ENCODE assay signal across 9 cellular contexts in the genomic region with DNA sequence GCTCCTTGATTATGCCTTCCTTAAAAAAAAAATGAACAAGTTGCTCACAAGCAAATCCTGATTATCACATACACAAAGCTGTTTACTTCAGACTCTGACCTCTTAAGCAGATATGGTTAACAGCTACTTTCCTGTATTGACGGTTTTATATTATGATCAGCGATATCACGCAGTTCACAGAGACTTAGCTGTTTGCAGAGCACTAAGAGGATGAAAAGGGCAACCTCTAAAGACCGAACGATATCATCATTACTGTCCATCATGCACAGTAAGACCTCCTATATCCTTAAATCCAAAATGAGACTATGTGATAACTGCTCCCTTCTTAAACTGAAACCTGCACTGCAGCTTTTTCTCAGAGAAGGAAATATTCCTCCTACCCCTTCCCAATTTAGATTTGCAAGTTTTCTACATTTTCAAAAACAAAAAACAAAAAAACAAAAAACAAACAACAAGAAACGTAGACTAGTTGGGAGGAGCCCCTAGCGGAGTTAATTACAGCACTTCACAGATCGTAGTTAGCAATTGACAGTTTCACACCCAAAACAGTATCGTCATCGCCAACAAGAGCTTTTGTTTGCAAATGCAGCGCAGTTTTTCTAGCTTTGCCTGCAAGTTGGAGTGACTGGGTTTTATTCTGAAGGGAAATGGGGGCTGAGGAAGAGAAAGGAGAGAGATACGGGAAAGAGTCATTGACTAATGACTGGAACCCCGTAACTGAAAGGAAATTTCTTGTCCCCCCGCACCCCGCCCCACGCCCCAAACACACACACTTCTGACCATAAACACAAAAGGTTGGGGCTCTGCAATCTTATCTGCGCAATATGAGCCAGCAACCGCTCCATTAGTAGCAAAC. TPM values are rescaled to one million over a fixed set of nuclear protein-coding genes. Genes with fewer than 3 reads are reported as not detected.
DNase-seq lines count a peak whose midpoint lies in the region; ATAC-seq, FAIRE-seq and TF ChIP-seq lines count a peak whose summit lies in the region.
"Had no signal": no experiment of that assay in that cellular context is flagged by ENCODE, and none has a peak within 500 bp of the region (broad histone marks: within the 10 kb centered on the region; RNA-seq: fewer than 3 reads in every experiment).

No MANE protein-coding gene starts in this region.

- WGBS in HepG2 (ENCODE audit: low lambda C conversion rate), result 4% methylated on average over 18 of the region's 18 CpGs

- H3K27me3 Mint-ChIP-seq in stimulated activated naive B cell treated with anti-CD40 and anti-IgM and Interleukin-4, amounts not matched to agents 10 μg/mL and 1 μg/mL and 100 μg/mL, for 72 hours, result no peaks in the 10 kb centered on the region

- 0 out of 4 replicates have a peak, but pooled peaks of 1 of the 2 experiments have one; percentile 9 for TF ChIP-seq POLR2A in HepG2 (IDR thresholded peaks at IDR 0.05; ENCODE audit: insufficient read depth in 1 of 2, low read depth in 2 of 2, low read length in 2 of 2)

- TF ChIP-seq EP300 in HepG2 (IDR thresholded peaks at IDR 0.05; ENCODE audit: low read depth in 2 of 2, low read length in 2 of 2), result no peak
- TF ChIP-seq EP300 in HepG2 (CRISPR knock-in tag; IDR thresholded peaks at IDR 0.05; ENCODE audit: borderline replicate concordance), result no peak

- peak overlapping the region; percentile 100 for H3K9ac ChIP-seq in HepG2 (ENCODE audit: insufficient read depth, low read depth, low read length)

- no peak for TF ChIP-seq RAD21 in HepG2 (CRISPR knock-in tag; IDR thresholded peaks at IDR 0.05)

- POLR2A ChIA-PET in HepG2 (lab: Yijun Ruan, JAX), result interaction anchor here (1.5 to 3.9 kb wide), 5 partner anchors 80 to 169 kb away, joined by 5 to 28 read pairs (median 6); no protein-coding TSS in a partner anchor

- H3K36me3 ChIP-seq in RWPE2 (ENCODE audit: low read depth), result peaks cover 19% of the 10 kb centered on the region
- H3K36me3 ChIP-seq in HepG2 (replicated peaks in 1 of 2; ENCODE audit: control insufficient read depth in 1 of 2, insufficient read depth in 2 of 2, low read length in 2 of 2), result peaks cover 0 to 18% of the 10 kb centered on the region in 2 experiments

- in situ Hi-C loops in HepG2 (cut with HindIII; ENCODE audit: extremely low pct_ligation_motif_present, low pct_unique_long_range_greater_than_20kb), result no loop called here

- peaks cover 48% of the 10 kb centered on the region for H4K20me1 ChIP-seq in HepG2 (ENCODE audit: insufficient read depth, low read length)

- intact Hi-C loops in HepG2 (cut with micrococcal nuclease; ENCODE audit: unreplicated experiment), result loop anchor here (1.0 kb wide), 1 partner anchor 99 kb away; no protein-coding TSS in a partner anchor

- peak overlapping the region; percentile 79 for H3K4me2 ChIP-seq in HepG2 (ENCODE audit: low read depth, low read length)

- H3K4me1 Mint-ChIP-seq in stimulated activated naive B cell treated with anti-CD40 and anti-IgM and Interleukin-4, amounts not matched to agents 10 μg/mL and 1 μg/mL and 100 μg/mL, for 72 hours, result peaks cover 11 to 52% of the 10 kb centered on the region in 2 donors

- peak overlapping the region; percentile 100 for H3K27ac Mint-ChIP-seq in stimulated activated naive B cell treated with anti-CD40 and anti-IgM and Interleukin-4, amounts not matched to agents 10 μg/mL and 1 μg/mL and 100 μg/mL, for 72 hours

- peaks cover 18 to 29% of the 10 kb centered on the region in 2 donors for H3K36me3 Mint-ChIP-seq in stimulated activated naive B cell treated with anti-CD40 and anti-IgM and Interleukin-4, amounts not matched to agents 10 μg/mL and 1 μg/mL and 100 μg/mL, for 72 hours

- CTCF ChIA-PET in HepG2 (lab: Yijun Ruan, JAX; ENCODE audit: low intra/inter-chr PET ratio, low total read pairs), result no interaction called here

- no peaks in the 10 kb centered on the region for H3K9me3 ChIP-seq in RWPE2 (ENCODE audit: severe bottlenecking)
- no peaks in the 10 kb centered on the region for H3K9me3 ChIP-seq in HepG2 (ENCODE audit: low read length)

- TF ChIP-seq CTCF in HFF-Myc (IDR thresholded peaks at IDR 0.05; ENCODE audit: low read depth, low read length, missing control alignments) (no peak), RWPE2 (IDR thresholded peaks at IDR 0.05; ENCODE audit: poor library complexity, severe bottlenecking) (no peak), HepG2 (CRISPR knock-in tag; IDR thresholded peaks at IDR 0.05) (no peak)

- H3K4me3 ChIP-seq in HFF-Myc (replicated peaks; ENCODE audit: low read depth, low read length), result peak overlapping the region; percentile 83
- H3K4me3 ChIP-seq in RWPE2 (ENCODE audit: severe bottlenecking), result peak overlapping the region; percentile 82
- H3K4me3 ChIP-seq in HepG2 (replicated peaks in 1 of 3; ENCODE audit: insufficient read depth in 1 of 3, low read depth in 2 of 3, low read length in 3 of 3), result peak overlapping the region; percentile 91 to 98 (median 97)

- peak overlapping the region; percentile 99 for H3K4me3 Mint-ChIP-seq in stimulated activated naive B cell treated with anti-CD40 and anti-IgM and Interleukin-4, amounts not matched to agents 10 μg/mL and 1 μg/mL and 100 μg/mL, for 72 hours

- H3K27ac ChIP-seq in RWPE2 (ENCODE audit: poor library complexity, severe bottlenecking) (peak overlapping the region; percentile 82), HepG2 (ENCODE audit: extremely low read length, insufficient read depth, low read length) (peak overlapping the region; percentile 99)

- H3K4me1 ChIP-seq in RWPE2 (ENCODE audit: insufficient read depth, poor library complexity, severe bottlenecking) (peaks cover 19% of the 10 kb centered on the region), HepG2 (ENCODE audit: insufficient read depth, low read length) (peaks cover 43% of the 10 kb centered on the region)

- DNase-seq in DMS79 treated with DMSO at 0.1 percent for 48 hours (lab: John Stamatoyannopoulos, UW) (peak; percentile 69), HFF-Myc (ENCODE audit: extremely low read depth, low read depth) (no peak), RWPE2 (ENCODE audit: low spot score) (no peak), HepG2 (ENCODE audit: low spot score) (no peak), NCI-H2107 treated with DMSO at 0.1 percent for 48 hours (lab: John Stamatoyannopoulos, UW; ENCODE audit: unreplicated experiment) (no peak)
- peak; percentile 56 for DNase-seq in central memory CD4-positive, alpha-beta T cell
- no peak for DNase-seq in stimulated activated naive B cell treated with anti-CD40 and anti-IgM and Interleukin-4, amounts not matched to agents 10 μg/mL and 1 μg/mL and 100 μg/mL, for 72 hours

- H3K27me3 ChIP-seq in RWPE2 (ENCODE audit: insufficient read depth, poor library complexity, severe bottlenecking) (no peaks in the 10 kb centered on the region), HepG2 (ENCODE audit: control insufficient read depth in 1 of 2, insufficient read depth in 2 of 2, low read length in 2 of 2) (no peaks in the 10 kb centered on the region; a peak in 2 of 5 replicates)

- no peaks in the 10 kb centered on the region for H3K9me3 Mint-ChIP-seq in stimulated activated naive B cell treated with anti-CD40 and anti-IgM and Interleukin-4, amounts not matched to agents 10 μg/mL and 1 μg/mL and 100 μg/mL, for 72 hours

- no peak for FAIRE-seq in HepG2 (lab: Jason Lieb, UNC)
- FAIRE-seq: colon had no signal

- no peak for ATAC-seq in RWPE2 (ENCODE audit: low read depth)
- no peak for ATAC-seq in HepG2
- ATAC-seq in stimulated activated naive B cell treated with anti-CD40 and anti-IgM and Interleukin-4, amounts not matched to agents 10 μg/mL and 1 μg/mL and 100 μg/mL, for 72 hours (replicated peaks), result peak in 1 of 2 donors; percentile 0
- ATAC-seq in HG02885 (IDR thresholded peaks at IDR 0.05; ENCODE audit: poor library complexity, unreplicated experiment), result no peak

- TSS peak; percentile 48 for BruUV-seq in HepG2 (replicated peaks; lab: Mats Ljungman, UMichigan)

- H2AFZ ChIP-seq in HepG2 (ENCODE audit: low read length), result no peak overlapping the region

- H3K79me2 ChIP-seq in HepG2 (ENCODE audit: insufficient read depth, low read length), result peaks cover 63% of the 10 kb centered on the region

TF ChIP-seq in HepG2, 621 proteins besides CTCF, POLR2A, EP300 and RAD21 (continues in another document):
- TF ChIP-seq CREB1 (IDR thresholded peaks at IDR 0.05) (0 out of 2 replicates have a peak, but pooled peaks have one; percentile 5), CREB1 (CRISPR knock-in tag; IDR thresholded peaks at IDR 0.05) (no peak), PREB (CRISPR knock-in tag; IDR thresholded peaks at IDR 0.05) (no peak), ZSCAN12 (CRISPR knock-in tag; IDR thresholded peaks at IDR 0.05) (no peak)

RNA-seq across cellular contexts. Expression of gene DDX6, which starts 1.2 kb away (rescaled TPM):
- 59.2 and 163 TPM in 2 replicates for total RNA-seq in HepG2 (2016; rRNA removed; fragmentation: Illumina TruSeq; extraction: Trizol)
- 12.6 and 14.7 TPM in 2 replicates for total RNA-seq in HepG2 (2016; cell fraction: cytosol; rRNA removed; fragmentation: Illumina TruSeq; extraction: Trizol; ENCODE audit: low read depth)
- 58.3 and 151 TPM in 2 replicates for total RNA-seq in HepG2 (2016; cell fraction: insoluble cytoplasmic fraction; rRNA removed; fragmentation: Illumina TruSeq; extraction: Trizol)
- 34.3 and 40.2 TPM in 2 replicates for total RNA-seq in HepG2 (2016; cell fraction: membrane; rRNA removed; fragmentation: Illumina TruSeq; extraction: Trizol)
- total RNA-seq in HepG2 (2016; cell fraction: nucleus; rRNA removed; fragmentation: Illumina TruSeq; extraction: Trizol), result 62.2 and 69.3 TPM in 2 replicates
- 20.9 and 21.1 TPM in 2 replicates for polyA plus RNA-seq in HepG2 (2011; rRNA removed)
- 7.3 and 13.0 TPM in 2 replicates for polyA plus RNA-seq in HepG2 (2011; cell fraction: cytosol; rRNA removed)
- polyA plus RNA-seq in HepG2 (2011; cell fraction: nucleus; rRNA removed), result 9.5 and 13.1 TPM in 2 replicates
- 21.3 and 26.4 TPM in 2 replicates for polyA plus RNA-seq in HepG2 (2012)
- 5.1 and 5.3 TPM in 2 replicates for polyA plus RNA-seq in HepG2 (2016; cell fraction: cytosol; fragmentation: Illumina TruSeq; extraction: Trizol; ENCODE audit: low read depth)
- 56.0 and 60.9 TPM in 2 replicates for polyA plus RNA-seq in HepG2 (2016; cell fraction: insoluble cytoplasmic fraction; fragmentation: Illumina TruSeq; extraction: Trizol; ENCODE audit: low read depth)
- 16.2 and 18.5 TPM in 2 replicates for polyA plus RNA-seq in HepG2 (2016; cell fraction: membrane; fragmentation: Illumina TruSeq; extraction: Trizol; ENCODE audit: low read depth)
- 40.7 and 42.4 TPM in 2 replicates for polyA plus RNA-seq in HepG2 (2016; cell fraction: nucleus; fragmentation: Illumina TruSeq; extraction: Trizol; ENCODE audit: insufficient read depth, low read depth)
- 23.3 and 39.3 TPM in 2 replicates for polyA minus RNA-seq in HepG2 (2011; rRNA and poly(A)+ RNA removed; ENCODE audit: low replicate concordance)
- polyA minus RNA-seq in HepG2 (2011; cell fraction: cytosol; rRNA and poly(A)+ RNA removed), result 44.4 and 65.0 TPM in 2 replicates
- polyA minus RNA-seq in HepG2 (2011; cell fraction: nucleus; rRNA and poly(A)+ RNA removed), result 69.1 and 80.8 TPM in 2 replicates

Comparison
In these comparisons a context has a peak if more than half of its experiments do, and no peak if none do; other contexts are left out.
1. DNase-seq: peak in DMS79 treated with DMSO at 0.1 percent for 48 hours (single experiment) and central memory CD4-positive, alpha-beta T cell (single experiment); none in HFF-Myc (single experiment), RWPE2 (single experiment), HepG2 (single experiment), stimulated activated naive B cell treated with anti-CD40 and anti-IgM and Interleukin-4, amounts not matched to agents 10 μg/mL and 1 μg/mL and 100 μg/mL, for 72 hours (single experiment) and NCI-H2107 treated with DMSO at 0.1 percent for 48 hours (single experiment).
2. Peak in every context shown above with its lines, with median percentiles within 50 percentile points of each other: H3K4me3 ChIP-seq.